Comparison of ENCODE assay signal across 8 cellular contexts in the genomic region with DNA sequence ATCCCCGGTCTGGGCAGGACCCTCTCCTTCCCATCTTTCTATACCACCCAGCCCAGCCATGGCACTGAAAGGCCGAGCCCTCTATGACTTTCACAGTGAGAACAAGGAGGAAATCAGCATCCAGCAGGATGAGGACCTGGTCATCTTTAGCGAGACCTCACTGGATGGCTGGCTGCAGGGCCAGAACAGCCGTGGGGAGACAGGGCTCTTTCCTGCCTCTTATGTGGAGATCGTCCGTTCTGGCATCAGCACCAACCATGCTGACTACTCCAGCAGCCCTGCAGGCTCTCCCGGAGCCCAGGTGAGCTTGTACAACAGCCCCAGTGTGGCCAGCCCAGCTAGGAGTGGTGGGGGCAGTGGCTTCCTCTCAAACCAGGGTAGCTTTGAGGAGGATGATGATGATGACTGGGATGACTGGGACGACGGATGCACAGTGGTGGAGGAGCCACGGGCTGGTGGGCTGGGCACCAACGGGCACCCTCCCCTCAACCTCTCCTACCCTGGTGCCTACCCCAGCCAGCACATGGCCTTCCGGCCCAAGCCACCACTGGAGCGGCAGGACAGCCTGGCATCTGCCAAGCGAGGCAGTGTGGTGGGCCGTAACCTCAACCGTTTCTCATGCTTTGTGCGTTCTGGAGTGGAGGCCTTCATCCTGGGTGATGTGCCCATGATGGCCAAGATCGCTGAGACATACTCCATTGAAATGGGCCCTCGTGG. TPM values are rescaled to one million over a fixed set of nuclear protein-coding genes. Genes with fewer than 3 reads are reported as not detected.
DNase-seq lines count a peak whose midpoint lies in the region; ATAC-seq and TF ChIP-seq lines count a peak whose summit lies in the region.

No MANE protein-coding gene starts in this region.

- H2AFZ ChIP-seq in IMR-90 (replicated peaks; ENCODE audit: low read length, poor library complexity), result peak overlapping the region; percentile 94

- H2BK15ac ChIP-seq in IMR-90 (ENCODE audit: low read depth, low read length), result peak overlapping the region; percentile 55; the same call in 1 of the 3 replicates

- WGBS in IMR-90 (ENCODE audit: extremely low coverage in 2 of 2, insufficient read length in 1 of 2), 2 experiments, result 85% methylated on average over 4 of the region's 19 CpGs; no CpG with 5 or more reads in 1 of the 2 experiments

- peak overlapping the region in 4 of 6 donors; percentile 12 to 57 (median 34) for H3K27ac Mint-ChIP-seq in immature natural killer cell
- H3K27ac Mint-ChIP-seq in stimulated activated effector memory CD8-positive, alpha-beta T cell treated with anti-CD3 and anti-CD28 coated beads, Interleukin-12 subunit alpha, Interleukin-12 subunit beta, amount 100 ng/mL, for 72 hours, result peak overlapping the region; percentile 60

- in situ Hi-C loops in IMR-90 (cut with MboI; ENCODE audit: low sequenced_read_pairs) (no loop called here), astrocyte of the cerebellum (cut with HindIII; ENCODE audit: low sequenced_read_pairs) (loop anchor here (25.0 kb wide), 2 partner anchors 163 to 187 kb away; a partner anchor contains a TSS)

- POLR2A ChIA-PET in IMR-90 (lab: Charles Lee; ENCODE audit: unreplicated experiment), result interaction anchor here (1.0 kb wide), 2 partner anchors 12 to 196 kb away, joined by 3 to 12 read pairs; no protein-coding TSS in a partner anchor

- peaks cover 32% of the 10 kb centered on the region for H3K36me3 ChIP-seq in IMR-90 (ENCODE audit: control insufficient read depth, insufficient read depth, low read length)

- peaks cover 38% of the 10 kb centered on the region for H3K9me1 ChIP-seq in IMR-90 (ENCODE audit: insufficient read depth, low read length)

- TF ChIP-seq CTCF in IMR-90 (conservative IDR thresholded peaks at IDR 0.05; ENCODE audit: low read depth, low read length) (no peak), astrocyte of the cerebellum (IDR thresholded peaks at IDR 0.05; ENCODE audit: low read depth, low read length, missing control alignments) (no peak)

- peaks cover 29 to 83% of the 10 kb centered on the region in 2 experiments for H3K79me1 ChIP-seq in IMR-90 (ENCODE audit: low read depth in 1 of 2, low read length in 2 of 2)

- peaks cover 0 to 4% (median 1%) of the 10 kb centered on the region in 3 donors for H3K27me3 Mint-ChIP-seq in immature natural killer cell (ENCODE audit: low read depth in 3 of 3)

- H4K5ac ChIP-seq in IMR-90 (ENCODE audit: low read depth, low read length), result no peak overlapping the region

- peaks cover 0 to 2% (median 0%) of the 10 kb centered on the region in 6 donors for H3K9me3 Mint-ChIP-seq in immature natural killer cell
- no peaks in the 10 kb centered on the region for H3K9me3 Mint-ChIP-seq in stimulated activated effector memory CD8-positive, alpha-beta T cell treated with anti-CD3 and anti-CD28 coated beads, Interleukin-12 subunit alpha, Interleukin-12 subunit beta, amount 100 ng/mL, for 72 hours

- 0 out of 2 replicates have a peak overlapping the region, but pooled peaks have one; percentile 3 for H2BK20ac ChIP-seq in IMR-90 (ENCODE audit: low read depth, low read length)

- peak overlapping the region; percentile 64; the same call in 1 of the 2 replicates for H2BK120ac ChIP-seq in IMR-90 (ENCODE audit: low read depth, low read length)

- peak overlapping the region; percentile 92 for H3K4me2 ChIP-seq in IMR-90 (ENCODE audit: low read depth, low read length)

- H2AK5ac ChIP-seq in IMR-90 (ENCODE audit: low read depth, low read length), result peak overlapping the region; percentile 87

- dilution Hi-C loops in IMR-90 (cut with HindIII; ENCODE audit: low sequenced_read_pairs, unreplicated experiment), result no loop called here

- peak overlapping the region; percentile 95 for H2BK5ac ChIP-seq in IMR-90 (ENCODE audit: low read depth, low read length, poor library complexity, severe bottlenecking)

- intact Hi-C loops in IMR-90 (cut with micrococcal nuclease), result no loop called here

- BruUV-seq in IMR-90 (replicated peaks; lab: Mats Ljungman, UMichigan), result no TSS peak

- peaks cover 29 to 35% of the 10 kb centered on the region in 2 donors for H3K4me1 Mint-ChIP-seq in immature natural killer cell
- H3K4me1 Mint-ChIP-seq in stimulated activated effector memory CD8-positive, alpha-beta T cell treated with anti-CD3 and anti-CD28 coated beads, Interleukin-12 subunit alpha, Interleukin-12 subunit beta, amount 100 ng/mL, for 72 hours, result peaks cover 48% of the 10 kb centered on the region

- peak overlapping the region; percentile 93; the same call in 1 of the 2 replicates for H3K56ac ChIP-seq in IMR-90 (ENCODE audit: extremely low read depth, insufficient read depth, low read length)

- peak overlapping the region; percentile 88 for H3K4me3 ChIP-seq in IMR-90 (ENCODE audit: insufficient read depth, low read depth, low read length)
- peak overlapping the region; percentile 87 for H3K4me3 ChIP-seq in astrocyte of the cerebellum (ENCODE audit: low read depth, low read length)

- H4K8ac ChIP-seq in IMR-90 (ENCODE audit: low read depth in 2 of 2, low read length in 2 of 2), result peak overlapping the region; percentile 91 to 95; a peak in 3 of 4 replicates

- TF ChIP-seq RAD21 in IMR-90 (IDR thresholded peaks at IDR 0.05; ENCODE audit: low read length), result no peak

- CTCF ChIA-PET in IMR-90 (lab: Yijun Ruan, JAX), result no interaction called here

- H3K36me3 Mint-ChIP-seq in immature natural killer cell, result no peaks in the 10 kb centered on the region
- H3K36me3 Mint-ChIP-seq in stimulated activated effector memory CD8-positive, alpha-beta T cell treated with anti-CD3 and anti-CD28 coated beads, Interleukin-12 subunit alpha, Interleukin-12 subunit beta, amount 100 ng/mL, for 72 hours, result no peaks in the 10 kb centered on the region

- TF ChIP-seq POLR2A in IMR-90 (IDR thresholded peaks at IDR 0.05; ENCODE audit: low read depth, low read length), result no peak

- peak overlapping the region; percentile 97 for H4K91ac ChIP-seq in IMR-90 (ENCODE audit: insufficient read depth, low read depth, low read length)

- H3K27me3 ChIP-seq in IMR-90 (ENCODE audit: control insufficient read depth, insufficient read depth, low read length), result no peaks in the 10 kb centered on the region

- H3K27ac ChIP-seq in IMR-90 (ENCODE audit: insufficient read depth, low read length), result peak overlapping the region; percentile 94

- H2AK9ac ChIP-seq in IMR-90 (replicated peaks; ENCODE audit: low read depth, low read length, poor library complexity), result peak overlapping the region; percentile 100

- ATAC-seq in IMR-90 (ENCODE audit: low read depth), result no peak
- ATAC-seq in stimulated activated effector memory CD8-positive, alpha-beta T cell treated with anti-CD3 and anti-CD28 coated beads, Interleukin-12 subunit alpha, Interleukin-12 subunit beta, amount 100 ng/mL, for 72 hours, result no peak
- no peak for ATAC-seq in GM21576 (IDR thresholded peaks at IDR 0.05; ENCODE audit: unreplicated experiment)

- H3K23ac ChIP-seq in IMR-90 (ENCODE audit: low read depth, low read length), result peak overlapping the region; percentile 99

- peak overlapping the region; percentile 39 to 90 (median 87) for H3K4me3 Mint-ChIP-seq in immature natural killer cell
- H3K4me3 Mint-ChIP-seq in stimulated activated effector memory CD8-positive, alpha-beta T cell treated with anti-CD3 and anti-CD28 coated beads, Interleukin-12 subunit alpha, Interleukin-12 subunit beta, amount 100 ng/mL, for 72 hours, result peak overlapping the region; percentile 78

- H4K20me1 ChIP-seq in IMR-90 (ENCODE audit: insufficient read depth, low read length), result peaks cover 54% of the 10 kb centered on the region

- no peaks in the 10 kb centered on the region for H3K9me3 ChIP-seq in IMR-90 (ENCODE audit: control insufficient read depth, insufficient read depth, low read length)

- DNase-seq in IMR-90 (no peak), astrocyte of the cerebellum (ENCODE audit: low read depth) (no peak), immature natural killer cell (no peak), HuH-7.5 (ENCODE audit: low spot score) (no peak), kidney glomerular epithelial cell (lab: John Stamatoyannopoulos, UW) (no peak), NCI-H748 (lab: John Stamatoyannopoulos, UW; ENCODE audit: unreplicated experiment) (no peak)
- DNase-seq in stimulated activated effector memory CD8-positive, alpha-beta T cell treated with anti-CD3 and anti-CD28 coated beads, Interleukin-12 subunit alpha, Interleukin-12 subunit beta, amount 100 ng/mL, for 72 hours (ENCODE audit: low spot score in 2 of 2), result no peak

- peak overlapping the region; percentile 99 for H3K9ac ChIP-seq in IMR-90 (ENCODE audit: low read depth, low read length)

- H3K14ac ChIP-seq in IMR-90 (replicated peaks; ENCODE audit: low read depth, low read length), result peak overlapping the region; percentile 99

- H3K18ac ChIP-seq in IMR-90 (ENCODE audit: low read depth, low read length), result no peak overlapping the region

- H3K4me1 ChIP-seq in IMR-90 (ENCODE audit: control insufficient read depth, insufficient read depth, low read length), result peaks cover 44% of the 10 kb centered on the region

- H3K4ac ChIP-seq in IMR-90 (ENCODE audit: low read depth, low read length), result peak overlapping the region; percentile 98

TF ChIP-seq in IMR-90, 13 proteins besides CTCF, POLR2A, EP300 and RAD21 (continues in another document):
- no peak for TF ChIP-seq MAZ (IDR thresholded peaks at IDR 0.05; ENCODE audit: borderline replicate concordance, low read depth, low read length)
- no peak for TF ChIP-seq BHLHE40 (IDR thresholded peaks at IDR 0.05; ENCODE audit: low read depth, low read length)

RNA-seq across cellular contexts. Expression of a gene that starts 1.5 kb away (rescaled TPM):
- total RNA-seq in IMR-90 (2012; rRNA removed), result 11.9 and 12.7 TPM in 2 replicates
- polyA plus RNA-seq in IMR-90 (2012; rRNA removed) (12.5 and 14.6 TPM in 2 replicates), immature natural killer cell (1 to 10 TPM in 1 of 3 donors, under 1 TPM in 2; 0.43 to 1.3 (median 0.51) TPM)
- polyA plus RNA-seq in IMR-90 (2012; cell fraction: cytosol; rRNA removed), result 5.1 and 11.2 TPM in 2 replicates
- 27.3 and 29.8 TPM in 2 replicates for polyA plus RNA-seq in IMR-90 (2012; cell fraction: nucleus; rRNA removed; ENCODE audit: low replicate concordance)

RNA-seq across cellular contexts. Expression of a gene that starts 9.2 kb away (rescaled TPM):
- 42.1 and 84.7 TPM in 2 replicates for total RNA-seq in IMR-90 (2012; rRNA removed)
- polyA plus RNA-seq in IMR-90 (2012; rRNA removed) (55.6 and 59.3 TPM in 2 replicates), immature natural killer cell (100 to 1,000 TPM; 193 to 238 (median 221) TPM)
- 111 and 209 TPM in 2 replicates for polyA plus RNA-seq in IMR-90 (2012; cell fraction: cytosol; rRNA removed)
- 38.5 and 123 TPM in 2 replicates for polyA plus RNA-seq in IMR-90 (2012; cell fraction: nucleus; rRNA removed; ENCODE audit: low replicate concordance)

RNA-seq across cellular contexts. Expression of a gene that starts 23.7 kb away (rescaled TPM):
- 23.8 and 28.6 TPM in 2 replicates for total RNA-seq in IMR-90 (2012; rRNA removed)
- polyA plus RNA-seq in IMR-90 (2012; rRNA removed), result 21.8 and 24.1 TPM in 2 replicates
- 12.3 and 20.2 TPM in 2 replicates for polyA plus RNA-seq in IMR-90 (2012; cell fraction: cytosol; rRNA removed)
- polyA plus RNA-seq in IMR-90 (2012; cell fraction: nucleus; rRNA removed; ENCODE audit: low replicate concordance), result 6.1 and 17.3 TPM in 2 replicates
- 10 to 100 TPM; 21.2 to 46.0 (median 31.5) TPM for polyA plus RNA-seq in immature natural killer cell
